8 cellular contexts compared by ENCODE assay signal in genomic region chr7:65873582-65874193, GRCh38. TPM values are rescaled to one million over a fixed set of nuclear protein-coding genes. Genes with fewer than 3 reads are reported as not detected.
DNase-seq lines count a peak whose midpoint lies in the region; ATAC-seq, FAIRE-seq and TF ChIP-seq lines count a peak whose summit lies in the region.
"Not testable (repeated sequence)": the region's sequence is repeated elsewhere in the genome, so short reads cannot be mapped to it uniquely, and the experiment has no call there.

No MANE protein-coding gene starts in this region.

- intact Hi-C loops in HepG2 (cut with micrococcal nuclease; ENCODE audit: unreplicated experiment); spleen (cut with DNase I; ENCODE audit: low total_unique reads): not testable (repeated sequence)

- TF ChIP-seq RAD21 in HepG2 (CRISPR knock-in tag; IDR thresholded peaks at IDR 0.05), result not testable (repeated sequence)

- H3K9me3 ChIP-seq in effector memory CD4-positive, alpha-beta T cell (ENCODE audit: control insufficient read depth, low read length); HepG2 (ENCODE audit: low read length); spleen: not testable (repeated sequence)

- not testable (repeated sequence) for FAIRE-seq in HepG2 (lab: Jason Lieb, UNC)

- not testable (repeated sequence) for H3K27me3 ChIP-seq in effector memory CD4-positive, alpha-beta T cell (replicated peaks; ENCODE audit: control insufficient read depth, insufficient read depth, low read length, poor library complexity, severe bottlenecking); HepG2 (ENCODE audit: control insufficient read depth in 1 of 2, insufficient read depth in 2 of 2, low read length in 2 of 2); spleen (replicated peaks in 1 of 7)

- H3K9ac ChIP-seq in HepG2 (ENCODE audit: insufficient read depth, low read depth, low read length), result peak overlapping the region; percentile 78

- in situ Hi-C loops in HepG2 (cut with HindIII; ENCODE audit: extremely low pct_ligation_motif_present, low pct_unique_long_range_greater_than_20kb), result not testable (repeated sequence)

- not testable (repeated sequence) for H2AFZ ChIP-seq in HepG2 (ENCODE audit: low read length)

- peak overlapping the region; percentile 48 for H3K27ac ChIP-seq in effector memory CD4-positive, alpha-beta T cell (ENCODE audit: insufficient read depth, low read length, poor library complexity, severe bottlenecking)
- peak overlapping the region; percentile 65 for H3K27ac ChIP-seq in HepG2 (ENCODE audit: extremely low read length, insufficient read depth, low read length)
- peak overlapping the region in 7 of 8 donors; percentile 46 to 90 (median 83) for H3K27ac ChIP-seq in spleen

- peak overlapping the region; percentile 84 for H3K4me2 ChIP-seq in HepG2 (ENCODE audit: low read depth, low read length)

- not testable (repeated sequence) for H3K4me1 ChIP-seq in effector memory CD4-positive, alpha-beta T cell (ENCODE audit: control insufficient read depth, insufficient read depth, low read length, poor library complexity, severe bottlenecking); HepG2 (ENCODE audit: insufficient read depth, low read length)
- H3K4me1 ChIP-seq in spleen, result peaks cover 0 to 42% (median 17%) of the 10 kb centered on the region in 6 donors

- POLR2A ChIA-PET in HepG2 (lab: Yijun Ruan, JAX), result not testable (repeated sequence)

- not testable (repeated sequence) for TF ChIP-seq CTCF in HepG2 (CRISPR knock-in tag; IDR thresholded peaks at IDR 0.05); spleen (IDR thresholded peaks at IDR 0.05 in 8 of 11, conservative IDR thresholded peaks at IDR 0.05 in 3 of 11)

- H4K20me1 ChIP-seq in HepG2 (ENCODE audit: insufficient read depth, low read length), result not testable (repeated sequence)

- H3K4me3 ChIP-seq in effector memory CD4-positive, alpha-beta T cell (ENCODE audit: insufficient read depth, low read depth, low read length, poor library complexity, severe bottlenecking), result peak overlapping the region; percentile 65
- H3K4me3 ChIP-seq in HepG2 (replicated peaks in 1 of 3; ENCODE audit: insufficient read depth in 1 of 3, low read depth in 2 of 3, low read length in 3 of 3), result peak overlapping the region; percentile 71 to 84 (median 80); a peak in 5 of 6 replicates
- H3K4me3 ChIP-seq in spleen, result peak overlapping the region; percentile 66 to 95 (median 81)

- ATAC-seq in GM19025 (IDR thresholded peaks at IDR 0.05; ENCODE audit: low read depth, unreplicated experiment) (peak; percentile 30), HG02973 (IDR thresholded peaks at IDR 0.05; ENCODE audit: unreplicated experiment) (peak; percentile 33), HepG2 (peak; percentile 55)

- not testable (repeated sequence) for H3K36me3 ChIP-seq in effector memory CD4-positive, alpha-beta T cell (ENCODE audit: control insufficient read depth, insufficient read depth, low read length); HepG2 (replicated peaks in 1 of 2; ENCODE audit: control insufficient read depth in 1 of 2, insufficient read depth in 2 of 2, low read length in 2 of 2); spleen

- not testable (repeated sequence) for TF ChIP-seq POLR2A in HepG2 (IDR thresholded peaks at IDR 0.05; ENCODE audit: insufficient read depth in 1 of 2, low read depth in 2 of 2, low read length in 2 of 2); spleen (IDR thresholded peaks at IDR 0.05)

- peak; percentile 22 for DNase-seq in AG20443 (ENCODE audit: low spot score)
- peak; percentile 8 for DNase-seq in NCI-H2171 treated with DMSO at 0.1 percent for 48 hours (lab: John Stamatoyannopoulos, UW)
- peak; percentile 71 for DNase-seq in activated CD8-positive, alpha-beta memory T cell treated with anti-CD3 and anti-CD28 coated beads for 24 hours
- DNase-seq in effector memory CD4-positive, alpha-beta T cell, result peak in 1 of 3 donors; percentile 1
- not testable (repeated sequence) for DNase-seq in HepG2 (ENCODE audit: low spot score)
- peak; percentile 91 for DNase-seq in spleen

- CTCF ChIA-PET in HepG2 (lab: Yijun Ruan, JAX; ENCODE audit: low intra/inter-chr PET ratio, low total read pairs), result not testable (repeated sequence)

- TF ChIP-seq EP300 in HepG2 (IDR thresholded peaks at IDR 0.05; ENCODE audit: low read depth in 2 of 2, low read length in 2 of 2); HepG2 (CRISPR knock-in tag; IDR thresholded peaks at IDR 0.05; ENCODE audit: borderline replicate concordance): not testable (repeated sequence)

- peaks cover 11% of the 10 kb centered on the region for H3K79me2 ChIP-seq in HepG2 (ENCODE audit: insufficient read depth, low read length)

- not testable (repeated sequence) for BruUV-seq in HepG2 (replicated peaks; lab: Mats Ljungman, UMichigan)

- WGBS in HepG2 (ENCODE audit: low lambda C conversion rate), result 4% methylated on average over 13 of the region's 57 CpGs
- WGBS in spleen, 5 donors, result 0 to 2% (median 1%) methylated on average over 23 to 57 of the region's 57 CpGs

TF ChIP-seq in HepG2, 621 proteins besides CTCF, POLR2A, EP300 and RAD21 (continues in another document):
- 0 out of 2 replicates have a peak, but pooled peaks have one; percentile 6 for TF ChIP-seq ZNF777 (CRISPR knock-in tag; IDR thresholded peaks at IDR 0.05)
- 0 out of 2 replicates have a peak, but pooled peaks have one; percentile 25 for TF ChIP-seq SPEN (CRISPR knock-in tag; IDR thresholded peaks at IDR 0.05; ENCODE audit: low read depth)
- 0 out of 2 replicates have a peak, but pooled peaks have one; percentile 18 for TF ChIP-seq MXD3 (CRISPR knock-in tag; IDR thresholded peaks at IDR 0.05)
- 0 out of 2 replicates have a peak, but pooled peaks have one; percentile 5 for TF ChIP-seq MEF2D (CRISPR knock-in tag; IDR thresholded peaks at IDR 0.05)
- 0 out of 2 replicates have a peak, but pooled peaks have one; percentile 11 for TF ChIP-seq ZNF563 (CRISPR knock-in tag; IDR thresholded peaks at IDR 0.05)
- peak; percentile 10 for TF ChIP-seq ZNF687 (CRISPR knock-in tag; IDR thresholded peaks at IDR 0.05)

RNA-seq across cellular contexts. Expression of gene VKORC1L1, which starts 0.8 kb away (rescaled TPM):
- 13.9 and 17.3 TPM in 2 replicates for total RNA-seq in HepG2 (2016; rRNA removed; fragmentation: Illumina TruSeq; extraction: Trizol)
- 5.4 and 6.2 TPM in 2 replicates for total RNA-seq in HepG2 (2016; cell fraction: cytosol; rRNA removed; fragmentation: Illumina TruSeq; extraction: Trizol; ENCODE audit: low read depth)
- 13.3 and 17.0 TPM in 2 replicates for total RNA-seq in HepG2 (2016; cell fraction: insoluble cytoplasmic fraction; rRNA removed; fragmentation: Illumina TruSeq; extraction: Trizol)
- total RNA-seq in HepG2 (2016; cell fraction: membrane; rRNA removed; fragmentation: Illumina TruSeq; extraction: Trizol), result 19.7 TPM in 2 replicates
- 14.2 and 17.7 TPM in 2 replicates for total RNA-seq in HepG2 (2016; cell fraction: nucleus; rRNA removed; fragmentation: Illumina TruSeq; extraction: Trizol)
- polyA plus RNA-seq in HepG2 (2011; rRNA removed), result 15.3 and 16.5 TPM in 2 replicates
- polyA plus RNA-seq in HepG2 (2011; cell fraction: cytosol; rRNA removed), result 10.3 and 13.2 TPM in 2 replicates
- 2.8 and 3.2 TPM in 2 replicates for polyA plus RNA-seq in HepG2 (2011; cell fraction: nucleus; rRNA removed)
- 17.6 and 18.4 TPM in 2 replicates for polyA plus RNA-seq in HepG2 (2012)
- 16.0 and 21.6 TPM in 2 replicates for polyA plus RNA-seq in HepG2 (2016; cell fraction: cytosol; fragmentation: Illumina TruSeq; extraction: Trizol; ENCODE audit: low read depth)
- 20.1 and 20.8 TPM in 2 replicates for polyA plus RNA-seq in HepG2 (2016; cell fraction: insoluble cytoplasmic fraction; fragmentation: Illumina TruSeq; extraction: Trizol; ENCODE audit: low read depth)
- polyA plus RNA-seq in HepG2 (2016; cell fraction: membrane; fragmentation: Illumina TruSeq; extraction: Trizol; ENCODE audit: low read depth), result 25.0 and 28.2 TPM in 2 replicates
- polyA plus RNA-seq in HepG2 (2016; cell fraction: nucleus; fragmentation: Illumina TruSeq; extraction: Trizol; ENCODE audit: insufficient read depth, low read depth), result 26.0 and 26.9 TPM in 2 replicates
- 33.7 and 39.5 TPM in 2 replicates for polyA minus RNA-seq in HepG2 (2011; rRNA and poly(A)+ RNA removed; ENCODE audit: low replicate concordance)
- 14.4 and 18.4 TPM in 2 replicates for polyA minus RNA-seq in HepG2 (2011; cell fraction: cytosol; rRNA and poly(A)+ RNA removed)
- polyA minus RNA-seq in HepG2 (2011; cell fraction: nucleus; rRNA and poly(A)+ RNA removed), result 5.7 and 9.1 TPM in 2 replicates
- total RNA-seq in spleen, result 10 to 100 TPM in 5 of 7 donors, 1 to 10 TPM in 2; 9.4 to 13.3 (median 10.7) TPM
- polyA plus RNA-seq in spleen, result 1 to 10 TPM; 2.6 to 4.6 (median 3.8) TPM
